25 cellular contexts compared by ENCODE assay signal in the genomic region with DNA sequence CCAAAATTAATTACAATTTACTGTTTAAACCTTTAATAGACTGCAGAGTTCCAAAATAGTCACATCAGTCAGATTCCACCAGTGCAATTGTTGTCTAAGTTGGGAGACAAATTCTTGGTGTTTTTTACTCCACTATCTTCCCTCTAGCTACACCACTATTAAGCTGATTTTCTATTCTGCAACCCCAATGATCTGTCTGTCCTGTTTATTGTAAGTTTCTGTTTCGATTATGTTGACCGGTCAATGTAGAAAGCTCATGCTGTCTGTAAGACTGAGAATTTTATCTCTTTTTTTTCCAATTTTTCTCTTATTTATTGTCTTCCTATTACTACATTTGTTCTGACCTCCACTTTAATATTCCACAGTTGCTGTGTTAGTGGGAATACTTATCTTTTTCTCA.
"Had no signal": no experiment of that assay in that cellular context is flagged by ENCODE, and none has a peak within 500 bp of the region (broad histone marks: within the 10 kb centered on the region; RNA-seq: fewer than 3 reads in every experiment).

No MANE protein-coding gene starts in this region.

- H3K4me2 ChIP-seq: KMS-11, SK-N-SH had no signal

- H3K4me1 Mint-ChIP-seq: T-cell had no signal

- H3K27me3 Mint-ChIP-seq: IgD-negative memory B cell had no signal

- H3K9ac ChIP-seq: KMS-11, SK-N-SH had no signal

- H3K4me3 Mint-ChIP-seq: IgD-negative memory B cell; T-cell; T-helper 1 cell treated with Interleukin-12 subunit alpha and Interleukin-12 subunit beta and Interleukin-4 antibody, amounts not matched to agents 30 μg/mL and 1 μg/mL, for 36 hours had no signal

- ATAC-seq: K562, Panc1, PC-3, T-cell had no signal

- H3K4me3 ChIP-seq: K562 had no signal

- H3K36me3 Mint-ChIP-seq: IgD-negative memory B cell, T-cell had no signal

- H3K9me3 Mint-ChIP-seq: T-helper 1 cell treated with Interleukin-12 subunit alpha and Interleukin-12 subunit beta and Interleukin-4 antibody, amounts not matched to agents 30 μg/mL and 1 μg/mL, for 36 hours had no signal

- H3K27ac ChIP-seq: KMS-11, RWPE1 had no signal

- H3K27ac Mint-ChIP-seq: IgD-negative memory B cell; T-cell; T-helper 1 cell treated with Interleukin-12 subunit alpha and Interleukin-12 subunit beta and Interleukin-4 antibody, amounts not matched to agents 30 μg/mL and 1 μg/mL, for 36 hours had no signal

- DNase-seq: Kasumi-1, MV-4-11, NCI-H1048, NCI-H1105, NCI-H1417, NCI-H1436 treated with DMSO at 0.1 percent for 48 hours, NCI-H1694, NCI-H187 treated with DMSO at 0.1 percent for 48 hours, NCI-H2081, NCI-H2107, NCI-H2227 treated with DMSO at 0.1 percent for 48 hours, NCI-H524, NCI-H526 treated with DMSO at 0.1 percent for 48 hours, NCI-H748 treated with DMSO at 0.1 percent for 48 hours, PC-3, SHP77, SK-N-SH, SW 1271, T-cell had no signal

- H3K9me3 ChIP-seq: SK-N-SH had no signal
